ENCODE assay signal across 1 cellular context in the genomic region with DNA sequence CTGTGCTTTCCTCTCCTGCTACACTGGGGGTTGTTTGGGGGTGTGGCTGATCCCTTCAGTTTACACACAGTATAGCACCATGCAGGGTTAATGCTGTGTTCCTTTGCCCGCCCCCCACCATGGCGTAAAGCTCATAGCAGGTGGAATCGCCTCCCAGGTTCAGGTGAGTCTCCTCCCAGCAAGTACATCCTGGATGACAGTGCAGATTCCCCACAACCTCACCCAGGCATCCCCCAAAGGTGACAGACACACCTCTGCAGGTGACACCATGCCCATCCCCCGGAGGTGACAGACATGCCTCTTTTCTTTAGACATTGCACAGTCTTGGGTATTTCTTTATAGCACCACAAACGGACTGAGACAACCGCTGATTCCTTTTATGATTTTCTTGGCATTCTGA.
TF ChIP-seq lines count a peak whose summit lies in the region.

No MANE protein-coding gene starts in this region.

TF ChIP-seq in H1, 55 proteins besides CTCF, POLR2A, EP300 and RAD21 (continued from another document):
- TF ChIP-seq JUND (IDR thresholded peaks at IDR 0.05; ENCODE audit: low read length) (no peak), SP4 (IDR thresholded peaks at IDR 0.05; ENCODE audit: low read length) (no peak), KDM5A (IDR thresholded peaks at IDR 0.05; ENCODE audit: low read length) (no peak), CBX5 (IDR thresholded peaks at IDR 0.05; ENCODE audit: low read depth, low read length) (no peak), RFX5 (IDR thresholded peaks at IDR 0.05; ENCODE audit: borderline replicate concordance, low read depth, low read length) (no peak), CTBP2 (IDR thresholded peaks at IDR 0.05; ENCODE audit: borderline replicate concordance, insufficient read depth, insufficient read length, low read length) (no peak), BCL11A (IDR thresholded peaks at IDR 0.05; ENCODE audit: low read depth in 2 of 2, low read length in 2 of 2) (no peak)
- TF ChIP-seq, protein P1, sequence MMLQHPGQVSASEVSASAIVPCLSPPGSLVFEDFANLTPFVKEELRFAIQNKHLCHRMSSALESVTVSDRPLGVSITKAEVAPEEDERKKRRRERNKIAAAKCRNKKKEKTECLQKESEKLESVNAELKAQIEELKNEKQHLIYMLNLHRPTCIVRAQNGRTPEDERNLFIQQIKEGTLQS (IDR thresholded peaks at IDR 0.05; ENCODE audit: insufficient read depth, low read depth, low read length): no peak
